Comparison of ENCODE assay signal across 8 cellular contexts in the genomic region with DNA sequence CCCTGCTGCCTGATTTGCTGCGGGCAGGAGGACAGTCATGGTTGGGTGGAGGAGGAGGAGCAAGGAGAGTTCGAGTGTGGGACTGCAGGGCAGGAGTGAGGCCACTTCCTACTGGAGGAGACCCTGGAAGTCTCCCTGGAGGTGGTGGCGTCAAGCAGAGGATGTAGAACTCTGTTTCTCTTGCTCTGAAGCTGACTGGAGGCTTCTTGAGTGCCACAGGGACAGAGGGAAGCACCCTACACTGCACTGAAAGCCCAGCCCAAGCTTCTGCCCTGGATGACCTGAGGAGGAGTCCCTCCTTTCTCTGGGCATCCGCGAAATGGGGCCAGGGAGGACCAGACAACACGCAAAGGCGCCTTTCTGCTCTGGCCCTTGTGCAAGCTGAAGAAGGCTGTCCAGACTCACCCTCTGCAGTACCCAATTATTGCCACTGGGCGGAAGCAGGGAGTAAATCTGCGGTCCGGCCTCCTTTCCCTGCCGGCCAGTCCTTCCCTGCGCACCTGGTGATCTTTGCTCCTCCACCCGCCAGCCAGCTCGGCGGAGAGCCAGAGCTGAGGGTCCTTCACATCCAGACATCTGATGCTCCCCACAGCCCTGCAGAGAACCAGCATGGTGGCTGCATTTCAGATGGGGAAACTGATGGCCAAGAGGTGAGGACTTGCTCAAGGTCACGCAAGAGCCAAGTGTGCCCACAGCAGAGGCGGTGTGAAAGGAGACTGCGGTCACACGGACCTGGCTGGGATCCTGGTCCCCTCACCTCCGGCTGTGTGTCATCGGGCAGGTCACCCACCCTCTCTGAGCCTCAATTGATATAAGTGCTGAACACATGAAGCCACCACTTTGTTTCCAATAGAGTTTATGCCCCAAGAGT.
A peak's percentile ranks its signal among the peaks of the same experiment; 100 is the strongest.
DNase-seq lines count a peak whose midpoint lies in the region; ATAC-seq and TF ChIP-seq lines count a peak whose summit lies in the region.

No MANE protein-coding gene starts in this region.

- ATAC-seq in Right ventricle myocardium superior (ENCODE audit: poor library complexity) (peak; percentile 74), HG03457 (IDR thresholded peaks at IDR 0.05; ENCODE audit: unreplicated experiment) (no peak), HG02981 (IDR thresholded peaks at IDR 0.05; ENCODE audit: unreplicated experiment) (no peak)

- peak; percentile 80 for DNase-seq in DMS53 (lab: John Stamatoyannopoulos, UW)
- DNase-seq in HFF-Myc (ENCODE audit: extremely low read depth, low read depth): no peak
- DNase-seq in activated effector memory CD4-positive, alpha-beta T cell treated with Interleukin-2 at 50 U/mL for 16 hours: peak; percentile 7
- peak; percentile 59 for DNase-seq in Right ventricle myocardium superior
- peak; percentile 40 for DNase-seq in pons (ENCODE audit: low spot score)

- H3K9ac ChIP-seq in OCI-LY1 (ENCODE audit: low read length): no peak overlapping the region

- no peak overlapping the region for H3K27ac ChIP-seq in OCI-LY1 (ENCODE audit: low read depth, low read length, poor library complexity, severe bottlenecking)

- no peaks in the 10 kb centered on the region for H3K36me3 ChIP-seq in OCI-LY1 (ENCODE audit: insufficient read depth, low read length)

- no peak overlapping the region for H3K4me2 ChIP-seq in OCI-LY1 (ENCODE audit: low read length)

- no peaks in the 10 kb centered on the region for H3K9me2 ChIP-seq in OCI-LY1 (ENCODE audit: low read depth, low read length)

- H4K20me1 ChIP-seq in OCI-LY1 (ENCODE audit: insufficient read depth, low read length): no peaks in the 10 kb centered on the region

- H3K9me3 ChIP-seq in OCI-LY1 (ENCODE audit: low read length): no peaks in the 10 kb centered on the region

- peak; percentile 64 for TF ChIP-seq CTCF in HFF-Myc (IDR thresholded peaks at IDR 0.05; ENCODE audit: low read depth, low read length, missing control alignments)
- TF ChIP-seq CTCF in OCI-LY1 (IDR thresholded peaks at IDR 0.05; ENCODE audit: low read length): peak; percentile 53

- intact Hi-C loops in Right ventricle myocardium superior (cut with DNase I): no loop called here

- no peaks in the 10 kb centered on the region for H3K27me3 ChIP-seq in OCI-LY1 (ENCODE audit: insufficient read depth, low read length)

- no peaks in the 10 kb centered on the region for H3K79me2 ChIP-seq in OCI-LY1 (ENCODE audit: insufficient read depth, low read length)

- H2AFZ ChIP-seq in OCI-LY1 (ENCODE audit: low read length): no peak overlapping the region

- H3F3A ChIP-seq in OCI-LY1 (ENCODE audit: insufficient read depth, low read length): no peaks in the 10 kb centered on the region

- H3K4me3 ChIP-seq in HFF-Myc (replicated peaks; ENCODE audit: low read depth, low read length) (no peak overlapping the region), OCI-LY1 (ENCODE audit: low read depth, low read length, poor library complexity, severe bottlenecking) (no peak overlapping the region)

- H3K4me1 ChIP-seq in OCI-LY1 (ENCODE audit: insufficient read depth, low read length, severe bottlenecking): no peaks in the 10 kb centered on the region
